ENCODE assay signal across 1 cellular context in the genomic region with DNA sequence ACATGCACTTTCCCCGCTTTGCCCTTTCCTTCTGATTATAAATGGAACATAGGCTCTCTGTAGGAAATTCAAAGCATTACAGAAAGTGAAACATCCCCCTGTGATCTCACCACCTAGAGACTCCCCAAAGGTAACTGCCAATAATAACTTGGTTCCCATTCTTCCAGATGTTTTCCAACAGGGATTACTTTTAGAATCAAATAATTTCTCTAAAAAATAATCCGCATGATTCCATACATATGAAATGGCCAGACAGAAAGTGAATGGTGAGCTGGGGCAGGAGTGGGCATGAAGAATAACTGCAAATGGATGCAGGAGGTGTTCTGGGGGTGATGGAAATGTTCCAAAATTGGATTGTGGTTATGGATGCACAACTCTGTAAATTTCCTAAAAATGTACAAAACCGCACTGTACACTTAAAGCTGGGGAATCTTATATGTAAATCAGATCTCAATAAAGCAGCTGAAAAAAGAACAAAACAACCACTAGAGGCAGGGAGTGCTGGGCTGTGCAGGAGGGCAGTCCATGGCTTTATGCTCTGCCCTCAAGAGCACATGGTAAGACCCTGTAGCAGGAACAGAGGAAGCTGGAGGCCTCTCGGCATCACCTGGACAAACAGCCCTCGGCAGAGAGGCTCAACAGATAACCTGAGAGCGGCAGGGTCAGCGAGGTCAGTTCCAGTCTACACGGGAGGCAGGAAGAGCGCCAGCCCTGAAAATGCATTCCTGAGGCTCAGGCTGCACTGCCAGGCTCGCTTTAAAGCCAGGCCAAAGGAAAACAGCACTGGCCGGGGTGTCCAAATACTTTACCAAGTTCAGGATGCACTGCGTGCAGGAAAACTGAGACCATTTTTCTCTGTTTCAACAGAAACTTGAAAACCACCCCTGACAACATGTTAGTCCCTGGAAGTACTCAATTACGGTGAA.
TF ChIP-seq lines count a peak whose summit lies in the region.

No MANE protein-coding gene starts in this region.

TF ChIP-seq in HepG2, 621 proteins besides CTCF, POLR2A, EP300 and RAD21 (continued from another document and continues in another):
- TF ChIP-seq, protein P1, sequence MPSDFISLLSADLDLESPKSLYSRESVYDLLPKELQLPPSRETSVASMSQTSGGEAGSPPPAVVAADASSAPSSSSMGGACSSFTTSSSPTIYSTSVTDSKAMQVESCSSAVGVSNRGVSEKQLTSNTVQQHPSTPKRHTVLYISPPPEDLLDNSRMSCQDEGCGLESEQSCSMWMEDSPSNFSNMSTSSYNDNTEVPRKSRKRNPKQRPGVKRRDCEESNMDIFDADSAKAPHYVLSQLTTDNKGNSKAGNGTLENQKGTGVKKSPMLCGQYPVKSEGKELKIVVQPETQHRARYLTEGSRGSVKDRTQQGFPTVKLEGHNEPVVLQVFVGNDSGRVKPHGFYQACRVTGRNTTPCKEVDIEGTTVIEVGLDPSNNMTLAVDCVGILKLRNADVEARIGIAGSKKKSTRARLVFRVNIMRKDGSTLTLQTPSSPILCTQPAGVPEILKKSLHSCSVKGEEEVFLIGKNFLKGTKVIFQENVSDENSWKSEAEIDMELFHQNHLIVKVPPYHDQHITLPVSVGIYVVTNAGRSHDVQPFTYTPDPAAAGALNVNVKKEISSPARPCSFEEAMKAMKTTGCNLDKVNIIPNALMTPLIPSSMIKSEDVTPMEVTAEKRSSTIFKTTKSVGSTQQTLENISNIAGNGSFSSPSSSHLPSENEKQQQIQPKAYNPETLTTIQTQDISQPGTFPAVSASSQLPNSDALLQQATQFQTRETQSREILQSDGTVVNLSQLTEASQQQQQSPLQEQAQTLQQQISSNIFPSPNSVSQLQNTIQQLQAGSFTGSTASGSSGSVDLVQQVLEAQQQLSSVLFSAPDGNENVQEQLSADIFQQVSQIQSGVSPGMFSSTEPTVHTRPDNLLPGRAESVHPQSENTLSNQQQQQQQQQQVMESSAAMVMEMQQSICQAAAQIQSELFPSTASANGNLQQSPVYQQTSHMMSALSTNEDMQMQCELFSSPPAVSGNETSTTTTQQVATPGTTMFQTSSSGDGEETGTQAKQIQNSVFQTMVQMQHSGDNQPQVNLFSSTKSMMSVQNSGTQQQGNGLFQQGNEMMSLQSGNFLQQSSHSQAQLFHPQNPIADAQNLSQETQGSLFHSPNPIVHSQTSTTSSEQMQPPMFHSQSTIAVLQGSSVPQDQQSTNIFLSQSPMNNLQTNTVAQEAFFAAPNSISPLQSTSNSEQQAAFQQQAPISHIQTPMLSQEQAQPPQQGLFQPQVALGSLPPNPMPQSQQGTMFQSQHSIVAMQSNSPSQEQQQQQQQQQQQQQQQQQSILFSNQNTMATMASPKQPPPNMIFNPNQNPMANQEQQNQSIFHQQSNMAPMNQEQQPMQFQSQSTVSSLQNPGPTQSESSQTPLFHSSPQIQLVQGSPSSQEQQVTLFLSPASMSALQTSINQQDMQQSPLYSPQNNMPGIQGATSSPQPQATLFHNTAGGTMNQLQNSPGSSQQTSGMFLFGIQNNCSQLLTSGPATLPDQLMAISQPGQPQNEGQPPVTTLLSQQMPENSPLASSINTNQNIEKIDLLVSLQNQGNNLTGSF (CRISPR knock-in tag; IDR thresholded peaks at IDR 0.05) = peak; percentile 80; the same call in 1 of the 2 replicates
- TF ChIP-seq ZMYM2 (CRISPR knock-in tag; IDR thresholded peaks at IDR 0.05) (0 out of 2 replicates have a peak, but pooled peaks have one; percentile 48), TARDBP (CRISPR knock-in tag; IDR thresholded peaks at IDR 0.05) (peak; percentile 89; the same call in 1 of the 2 replicates), NBN (conservative IDR thresholded peaks at IDR 0.05) (no peak), NR2F6 (IDR thresholded peaks at IDR 0.05) (peak; percentile 98), NR2F6 (CRISPR knock-in tag; IDR thresholded peaks at IDR 0.05) (peak; percentile 99), ASH2L (IDR thresholded peaks at IDR 0.05; ENCODE audit: insufficient read length, low read depth, low read length) (peak; percentile 56), ZNF430 (CRISPR knock-in tag; IDR thresholded peaks at IDR 0.05) (no peak), CCDC6 (CRISPR knock-in tag; IDR thresholded peaks at IDR 0.05) (no peak), ARNT2 (CRISPR knock-in tag; IDR thresholded peaks at IDR 0.05; ENCODE audit: low read depth) (peak; percentile 55; the same call in 1 of the 2 replicates), HNRNPUL1 (IDR thresholded peaks at IDR 0.05; ENCODE audit: low read depth, low read length) (no peak), SIX4 (CRISPR knock-in tag; IDR thresholded peaks at IDR 0.05) (peak; percentile 60)
- TF ChIP-seq, protein P2, sequence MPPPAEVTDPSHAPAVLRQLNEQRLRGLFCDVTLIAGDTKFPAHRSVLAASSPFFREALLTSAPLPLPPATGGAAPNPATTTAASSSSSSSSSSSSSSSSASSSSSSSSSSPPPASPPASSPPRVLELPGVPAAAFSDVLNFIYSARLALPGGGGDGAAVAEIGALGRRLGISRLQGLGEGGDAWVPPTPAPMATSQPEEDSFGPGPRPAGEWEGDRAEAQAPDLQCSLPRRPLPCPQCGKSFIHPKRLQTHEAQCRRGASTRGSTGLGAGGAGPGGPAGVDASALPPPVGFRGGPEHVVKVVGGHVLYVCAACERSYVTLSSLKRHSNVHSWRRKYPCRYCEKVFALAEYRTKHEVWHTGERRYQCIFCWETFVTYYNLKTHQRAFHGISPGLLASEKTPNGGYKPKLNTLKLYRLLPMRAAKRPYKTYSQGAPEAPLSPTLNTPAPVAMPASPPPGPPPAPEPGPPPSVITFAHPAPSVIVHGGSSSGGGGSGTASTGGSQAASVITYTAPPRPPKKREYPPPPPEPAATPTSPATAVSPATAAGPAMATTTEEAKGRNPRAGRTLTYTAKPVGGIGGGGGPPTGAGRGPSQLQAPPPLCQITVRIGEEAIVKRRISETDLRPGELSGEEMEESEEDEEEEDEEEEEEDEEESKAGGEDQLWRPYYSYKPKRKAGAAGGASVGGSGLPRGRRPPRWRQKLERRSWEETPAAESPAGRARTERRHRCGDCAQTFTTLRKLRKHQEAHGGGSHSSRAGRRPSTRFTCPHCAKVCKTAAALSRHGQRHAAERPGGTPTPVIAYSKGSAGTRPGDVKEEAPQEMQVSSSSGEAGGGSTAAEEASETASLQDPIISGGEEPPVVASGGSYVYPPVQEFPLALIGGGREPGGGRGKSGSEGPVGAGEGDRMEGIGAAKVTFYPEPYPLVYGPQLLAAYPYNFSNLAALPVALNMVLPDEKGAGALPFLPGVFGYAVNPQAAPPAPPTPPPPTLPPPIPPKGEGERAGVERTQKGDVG (CRISPR knock-in tag; IDR thresholded peaks at IDR 0.05; ENCODE audit: borderline replicate concordance) = no peak
- TF ChIP-seq, protein P3, sequence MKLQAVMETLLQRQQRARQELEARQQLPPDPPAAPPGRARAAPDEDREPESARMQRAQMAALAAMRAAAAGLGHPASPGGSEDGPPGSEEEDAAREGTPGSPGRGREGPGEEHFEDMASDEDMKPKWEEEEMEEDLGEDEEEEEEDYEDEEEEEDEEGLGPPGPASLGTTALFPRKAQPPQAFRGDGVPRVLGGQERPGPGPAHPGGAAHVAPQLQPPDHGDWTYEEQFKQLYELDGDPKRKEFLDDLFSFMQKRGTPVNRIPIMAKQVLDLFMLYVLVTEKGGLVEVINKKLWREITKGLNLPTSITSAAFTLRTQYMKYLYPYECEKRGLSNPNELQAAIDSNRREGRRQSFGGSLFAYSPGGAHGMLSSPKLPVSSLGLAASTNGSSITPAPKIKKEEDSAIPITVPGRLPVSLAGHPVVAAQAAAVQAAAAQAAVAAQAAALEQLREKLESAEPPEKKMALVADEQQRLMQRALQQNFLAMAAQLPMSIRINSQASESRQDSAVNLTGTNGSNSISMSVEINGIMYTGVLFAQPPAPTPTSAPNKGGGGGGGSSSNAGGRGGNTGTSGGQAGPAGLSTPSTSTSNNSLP (IDR thresholded peaks at IDR 0.05; ENCODE audit: low read depth, low read length) = no peak
- TF ChIP-seq, protein P4, sequence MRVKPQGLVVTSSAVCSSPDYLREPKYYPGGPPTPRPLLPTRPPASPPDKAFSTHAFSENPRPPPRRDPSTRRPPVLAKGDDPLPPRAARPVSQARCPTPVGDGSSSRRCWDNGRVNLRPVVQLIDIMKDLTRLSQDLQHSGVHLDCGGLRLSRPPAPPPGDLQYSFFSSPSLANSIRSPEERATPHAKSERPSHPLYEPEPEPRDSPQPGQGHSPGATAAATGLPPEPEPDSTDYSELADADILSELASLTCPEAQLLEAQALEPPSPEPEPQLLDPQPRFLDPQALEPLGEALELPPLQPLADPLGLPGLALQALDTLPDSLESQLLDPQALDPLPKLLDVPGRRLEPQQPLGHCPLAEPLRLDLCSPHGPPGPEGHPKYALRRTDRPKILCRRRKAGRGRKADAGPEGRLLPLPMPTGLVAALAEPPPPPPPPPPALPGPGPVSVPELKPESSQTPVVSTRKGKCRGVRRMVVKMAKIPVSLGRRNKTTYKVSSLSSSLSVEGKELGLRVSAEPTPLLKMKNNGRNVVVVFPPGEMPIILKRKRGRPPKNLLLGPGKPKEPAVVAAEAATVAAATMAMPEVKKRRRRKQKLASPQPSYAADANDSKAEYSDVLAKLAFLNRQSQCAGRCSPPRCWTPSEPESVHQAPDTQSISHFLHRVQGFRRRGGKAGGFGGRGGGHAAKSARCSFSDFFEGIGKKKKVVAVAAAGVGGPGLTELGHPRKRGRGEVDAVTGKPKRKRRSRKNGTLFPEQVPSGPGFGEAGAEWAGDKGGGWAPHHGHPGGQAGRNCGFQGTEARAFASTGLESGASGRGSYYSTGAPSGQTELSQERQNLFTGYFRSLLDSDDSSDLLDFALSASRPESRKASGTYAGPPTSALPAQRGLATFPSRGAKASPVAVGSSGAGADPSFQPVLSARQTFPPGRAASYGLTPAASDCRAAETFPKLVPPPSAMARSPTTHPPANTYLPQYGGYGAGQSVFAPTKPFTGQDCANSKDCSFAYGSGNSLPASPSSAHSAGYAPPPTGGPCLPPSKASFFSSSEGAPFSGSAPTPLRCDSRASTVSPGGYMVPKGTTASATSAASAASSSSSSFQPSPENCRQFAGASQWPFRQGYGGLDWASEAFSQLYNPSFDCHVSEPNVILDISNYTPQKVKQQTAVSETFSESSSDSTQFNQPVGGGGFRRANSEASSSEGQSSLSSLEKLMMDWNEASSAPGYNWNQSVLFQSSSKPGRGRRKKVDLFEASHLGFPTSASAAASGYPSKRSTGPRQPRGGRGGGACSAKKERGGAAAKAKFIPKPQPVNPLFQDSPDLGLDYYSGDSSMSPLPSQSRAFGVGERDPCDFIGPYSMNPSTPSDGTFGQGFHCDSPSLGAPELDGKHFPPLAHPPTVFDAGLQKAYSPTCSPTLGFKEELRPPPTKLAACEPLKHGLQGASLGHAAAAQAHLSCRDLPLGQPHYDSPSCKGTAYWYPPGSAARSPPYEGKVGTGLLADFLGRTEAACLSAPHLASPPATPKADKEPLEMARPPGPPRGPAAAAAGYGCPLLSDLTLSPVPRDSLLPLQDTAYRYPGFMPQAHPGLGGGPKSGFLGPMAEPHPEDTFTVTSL (CRISPR knock-in tag; IDR thresholded peaks at IDR 0.05; ENCODE audit: borderline replicate concordance) = peak; percentile 85; the same call in 1 of the 2 replicates
- TF ChIP-seq, protein P5, sequence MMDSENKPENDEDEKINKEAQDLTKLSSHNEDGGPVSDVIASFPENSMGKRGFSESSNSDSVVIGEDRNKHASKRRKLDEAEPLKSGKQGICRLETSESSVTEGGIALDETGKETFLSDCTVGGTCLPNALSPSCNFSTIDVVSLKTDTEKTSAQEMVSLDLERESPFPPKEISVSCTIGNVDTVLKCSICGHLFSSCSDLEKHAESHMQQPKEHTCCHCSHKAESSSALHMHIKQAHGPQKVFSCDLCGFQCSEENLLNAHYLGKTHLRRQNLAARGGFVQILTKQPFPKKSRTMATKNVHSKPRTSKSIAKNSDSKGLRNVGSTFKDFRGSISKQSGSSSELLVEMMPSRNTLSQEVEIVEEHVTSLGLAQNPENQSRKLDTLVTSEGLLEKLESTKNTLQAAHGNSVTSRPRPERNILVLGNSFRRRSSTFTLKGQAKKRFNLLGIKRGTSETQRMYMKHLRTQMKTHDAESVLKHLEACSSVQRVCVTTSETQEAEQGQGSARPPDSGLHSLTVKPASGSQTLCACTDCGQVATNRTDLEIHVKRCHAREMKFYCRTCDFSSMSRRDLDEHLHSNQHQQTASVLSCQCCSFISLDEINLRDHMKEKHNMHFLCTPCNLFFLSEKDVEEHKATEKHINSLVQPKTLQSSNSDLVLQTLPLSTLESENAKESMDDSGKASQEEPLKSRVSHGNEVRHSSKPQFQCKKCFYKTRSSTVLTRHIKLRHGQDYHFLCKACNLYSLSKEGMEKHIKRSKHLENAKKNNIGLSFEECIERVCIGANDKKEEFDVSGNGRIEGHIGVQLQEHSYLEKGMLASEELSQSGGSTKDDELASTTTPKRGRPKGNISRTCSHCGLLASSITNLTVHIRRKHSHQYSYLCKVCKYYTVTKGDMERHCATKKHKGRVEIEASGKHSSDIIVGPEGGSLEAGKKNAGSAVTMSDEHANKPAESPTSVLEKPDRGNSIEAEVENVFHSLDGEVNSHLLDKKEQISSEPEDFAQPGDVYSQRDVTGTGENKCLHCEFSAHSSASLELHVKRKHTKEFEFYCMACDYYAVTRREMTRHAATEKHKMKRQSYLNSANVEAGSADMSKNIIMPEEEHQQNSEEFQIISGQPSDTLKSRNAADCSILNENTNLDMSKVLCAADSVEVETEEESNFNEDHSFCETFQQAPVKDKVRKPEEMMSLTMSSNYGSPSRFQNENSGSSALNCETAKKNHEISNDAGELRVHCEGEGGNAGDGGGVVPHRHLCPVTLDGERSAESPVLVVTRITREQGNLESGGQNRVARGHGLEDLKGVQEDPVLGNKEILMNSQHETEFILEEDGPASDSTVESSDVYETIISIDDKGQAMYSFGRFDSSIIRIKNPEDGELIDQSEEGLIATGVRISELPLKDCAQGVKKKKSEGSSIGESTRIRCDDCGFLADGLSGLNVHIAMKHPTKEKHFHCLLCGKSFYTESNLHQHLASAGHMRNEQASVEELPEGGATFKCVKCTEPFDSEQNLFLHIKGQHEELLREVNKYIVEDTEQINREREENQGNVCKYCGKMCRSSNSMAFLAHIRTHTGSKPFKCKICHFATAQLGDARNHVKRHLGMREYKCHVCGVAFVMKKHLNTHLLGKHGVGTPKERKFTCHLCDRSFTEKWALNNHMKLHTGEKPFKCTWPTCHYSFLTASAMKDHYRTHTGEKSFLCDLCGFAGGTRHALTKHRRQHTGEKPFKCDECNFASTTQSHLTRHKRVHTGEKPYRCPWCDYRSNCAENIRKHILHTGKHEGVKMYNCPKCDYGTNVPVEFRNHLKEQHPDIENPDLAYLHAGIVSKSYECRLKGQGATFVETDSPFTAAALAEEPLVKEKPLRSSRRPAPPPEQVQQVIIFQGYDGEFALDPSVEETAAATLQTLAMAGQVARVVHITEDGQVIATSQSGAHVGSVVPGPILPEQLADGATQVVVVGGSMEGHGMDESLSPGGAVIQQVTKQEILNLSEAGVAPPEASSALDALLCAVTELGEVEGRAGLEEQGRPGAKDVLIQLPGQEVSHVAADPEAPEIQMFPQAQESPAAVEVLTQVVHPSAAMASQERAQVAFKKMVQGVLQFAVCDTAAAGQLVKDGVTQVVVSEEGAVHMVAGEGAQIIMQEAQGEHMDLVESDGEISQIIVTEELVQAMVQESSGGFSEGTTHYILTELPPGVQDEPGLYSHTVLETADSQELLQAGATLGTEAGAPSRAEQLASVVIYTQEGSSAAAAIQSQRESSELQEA (CRISPR knock-in tag; IDR thresholded peaks at IDR 0.05; ENCODE audit: not compliant biosample characterization) = no peak
- TF ChIP-seq, protein P6, sequence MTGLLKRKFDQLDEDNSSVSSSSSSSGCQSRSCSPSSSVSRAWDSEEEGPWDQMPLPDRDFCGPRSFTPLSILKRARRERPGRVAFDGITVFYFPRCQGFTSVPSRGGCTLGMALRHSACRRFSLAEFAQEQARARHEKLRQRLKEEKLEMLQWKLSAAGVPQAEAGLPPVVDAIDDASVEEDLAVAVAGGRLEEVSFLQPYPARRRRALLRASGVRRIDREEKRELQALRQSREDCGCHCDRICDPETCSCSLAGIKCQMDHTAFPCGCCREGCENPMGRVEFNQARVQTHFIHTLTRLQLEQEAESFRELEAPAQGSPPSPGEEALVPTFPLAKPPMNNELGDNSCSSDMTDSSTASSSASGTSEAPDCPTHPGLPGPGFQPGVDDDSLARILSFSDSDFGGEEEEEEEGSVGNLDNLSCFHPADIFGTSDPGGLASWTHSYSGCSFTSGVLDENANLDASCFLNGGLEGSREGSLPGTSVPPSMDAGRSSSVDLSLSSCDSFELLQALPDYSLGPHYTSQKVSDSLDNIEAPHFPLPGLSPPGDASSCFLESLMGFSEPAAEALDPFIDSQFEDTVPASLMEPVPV (CRISPR knock-in tag; IDR thresholded peaks at IDR 0.05) = no peak
